18 cellular contexts compared by ENCODE assay signal in the genomic region with DNA sequence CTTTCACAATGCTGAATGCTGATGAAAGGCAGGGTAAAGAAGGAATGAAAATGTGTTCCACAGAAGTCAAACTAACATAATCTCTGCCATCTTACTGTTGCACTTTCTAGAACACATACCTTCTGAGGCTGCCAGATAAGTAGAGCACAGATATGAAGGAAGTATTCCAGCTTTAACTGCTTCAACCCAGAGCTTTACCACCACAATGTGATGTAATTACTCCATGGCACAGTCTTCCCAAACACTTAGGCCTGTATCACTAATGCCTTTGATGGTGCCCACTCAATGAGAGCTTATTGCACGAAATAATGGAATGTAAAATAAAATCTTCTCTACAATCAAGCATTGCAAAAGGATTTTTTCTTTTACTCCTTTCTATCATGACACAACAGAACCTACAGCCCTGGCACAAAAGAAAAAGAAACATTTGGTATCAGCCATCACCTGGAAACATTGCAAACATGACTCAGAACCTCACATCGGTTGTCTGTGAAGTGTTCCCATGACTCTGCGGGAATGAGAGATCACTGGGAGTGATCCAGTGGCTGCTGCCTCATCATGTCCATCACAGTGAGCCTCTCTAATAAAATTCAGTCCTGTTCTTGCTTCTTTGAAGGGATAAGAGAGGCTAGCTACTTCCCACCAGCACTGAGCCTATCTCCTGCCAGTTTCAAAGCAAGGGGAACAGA.
A peak's percentile ranks its signal among the peaks of the same experiment; 100 is the strongest.
DNase-seq lines count a peak whose midpoint lies in the region; ATAC-seq and TF ChIP-seq lines count a peak whose summit lies in the region.
"Had no signal": no experiment of that assay in that cellular context is flagged by ENCODE, and none has a peak within 500 bp of the region (broad histone marks: within the 10 kb centered on the region; RNA-seq: fewer than 3 reads in every experiment).

No MANE protein-coding gene starts in this region.

- no peaks in the 10 kb centered on the region for H3K79me2 ChIP-seq in neural progenitor cell (ENCODE audit: low read depth)

- no peak overlapping the region for H3K27ac ChIP-seq in neural progenitor cell

- TF ChIP-seq CTCF in choroid plexus epithelial cell (conservative IDR thresholded peaks at IDR 0.05; ENCODE audit: low read depth, low read length), result no peak
- TF ChIP-seq CTCF in neural progenitor cell (IDR thresholded peaks at IDR 0.05), result no peak

- H2AFZ ChIP-seq in neural progenitor cell (replicated peaks), result no peak overlapping the region

- no peaks in the 10 kb centered on the region for H3K9me3 Mint-ChIP-seq in activated CD8-positive, alpha-beta memory T cell treated with anti-CD3 and anti-CD28 coated beads, Interleukin-2, amount 10 ng/mL, durations not matched to agents 7 days and 5 days (ENCODE audit: low read depth)
- H3K9me3 Mint-ChIP-seq in neural progenitor cell, result no peaks in the 10 kb centered on the region
- H3K9me3 Mint-ChIP-seq: mesothelial cell of epicardium had no signal

- no peaks in the 10 kb centered on the region for H4K20me1 ChIP-seq in neural progenitor cell (ENCODE audit: low read depth)

- no peaks in the 10 kb centered on the region for H3K36me3 ChIP-seq in neural progenitor cell

- no peaks in the 10 kb centered on the region for H3K27me3 ChIP-seq in neural progenitor cell

- H3K4me1 ChIP-seq in neural progenitor cell, result peaks cover 14% of the 10 kb centered on the region
- H3K4me1 ChIP-seq: Caco-2 had no signal

- H3F3A ChIP-seq in neural progenitor cell (ENCODE audit: low read depth), result no peaks in the 10 kb centered on the region

- H3K4me2 ChIP-seq in neural progenitor cell, result no peak overlapping the region
- H3K4me2 ChIP-seq: SK-N-SH had no signal

- no peaks in the 10 kb centered on the region for H3K36me3 Mint-ChIP-seq in activated CD8-positive, alpha-beta memory T cell treated with anti-CD3 and anti-CD28 coated beads, Interleukin-2, amount 10 ng/mL, durations not matched to agents 7 days and 5 days
- H3K36me3 Mint-ChIP-seq in neural progenitor cell, result no peaks in the 10 kb centered on the region
- H3K36me3 Mint-ChIP-seq: mesothelial cell of epicardium had no signal

- CTCF ChIA-PET in activated CD8-positive, alpha-beta memory T cell treated with anti-CD3 and anti-CD28 coated beads, Interleukin-2, amount 10 ng/mL, durations not matched to agents 7 days and 5 days (lab: Charles Lee), result no interaction called here

- ATAC-seq in HG03469 (IDR thresholded peaks at IDR 0.05; ENCODE audit: unreplicated experiment), result no peak
- no peak for ATAC-seq in activated CD8-positive, alpha-beta memory T cell treated with anti-CD3 and anti-CD28 coated beads, Interleukin-2, amount 10 ng/mL, durations not matched to agents 7 days and 5 days

- H3K4me1 Mint-ChIP-seq in activated CD8-positive, alpha-beta memory T cell treated with anti-CD3 and anti-CD28 coated beads, Interleukin-2, amount 10 ng/mL, durations not matched to agents 7 days and 5 days, result peaks cover 16% of the 10 kb centered on the region
- H3K4me1 Mint-ChIP-seq in neural progenitor cell, result peaks cover 11% of the 10 kb centered on the region

- H3K27ac Mint-ChIP-seq in activated CD8-positive, alpha-beta memory T cell treated with anti-CD3 and anti-CD28 coated beads, Interleukin-2, amount 10 ng/mL, durations not matched to agents 7 days and 5 days, result no peak overlapping the region
- no peak overlapping the region for H3K27ac Mint-ChIP-seq in neural progenitor cell
- H3K27ac Mint-ChIP-seq: mesothelial cell of epicardium had no signal

- DNase-seq in Daoy (ENCODE audit: low read depth) (peak; percentile 83), NCI-H226 (peak; percentile 85), choroid plexus epithelial cell (ENCODE audit: low read depth) (peak; percentile 60), occipital lobe (lab: John Stamatoyannopoulos, UW) (peak; percentile 5), NCI-H748 (lab: John Stamatoyannopoulos, UW; ENCODE audit: unreplicated experiment) (no peak), neural progenitor cell (ENCODE audit: low spot score) (no peak)
- no peak for DNase-seq in activated CD8-positive, alpha-beta memory T cell treated with anti-CD3 and anti-CD28 coated beads, Interleukin-2, amount 10 ng/mL, durations not matched to agents 7 days and 5 days
- DNase-seq: activated effector memory CD4-positive, alpha-beta T cell treated with anti-CD3 and anti-CD28 coated beads, Interleukin-2, amount 50 U/mL, for 16 hours; Caco-2; effector memory CD4-positive, alpha-beta T cell; foreskin melanocyte; Karpas-422; NCI-H146; NCI-H345; SK-N-SH; stimulated activated naive CD4-positive, alpha-beta T cell had no signal

- H3K27me3 Mint-ChIP-seq in activated CD8-positive, alpha-beta memory T cell treated with anti-CD3 and anti-CD28 coated beads, Interleukin-2, amount 10 ng/mL, durations not matched to agents 7 days and 5 days, result no peaks in the 10 kb centered on the region
- peaks cover 3% of the 10 kb centered on the region for H3K27me3 Mint-ChIP-seq in neural progenitor cell (ENCODE audit: insufficient read depth, low read depth)

- H3K4me3 Mint-ChIP-seq in activated CD8-positive, alpha-beta memory T cell treated with anti-CD3 and anti-CD28 coated beads, Interleukin-2, amount 10 ng/mL, durations not matched to agents 7 days and 5 days, result no peak overlapping the region
- H3K4me3 Mint-ChIP-seq in neural progenitor cell, result no peak overlapping the region
- H3K4me3 Mint-ChIP-seq: mesothelial cell of epicardium had no signal

- no peak overlapping the region for H3K9ac ChIP-seq in neural progenitor cell
- H3K9ac ChIP-seq: SK-N-SH had no signal

- H3K4me3 ChIP-seq in choroid plexus epithelial cell (ENCODE audit: low read depth, low read length) (no peak overlapping the region), neural progenitor cell (no peak overlapping the region)

- H3K9me3 ChIP-seq in neural progenitor cell (ENCODE audit: low read depth), result no peaks in the 10 kb centered on the region
- H3K9me3 ChIP-seq: Caco-2, SK-N-SH had no signal

Comparison
In these comparisons a context has a peak if more than half of its experiments do, and no peak if none do; other contexts are left out.
1. DNase-seq: peak in Daoy (single experiment), NCI-H226 (single experiment), choroid plexus epithelial cell (single experiment) and occipital lobe (single experiment); none in NCI-H748 (single experiment), activated CD8-positive, alpha-beta memory T cell treated with anti-CD3 and anti-CD28 coated beads, Interleukin-2, amount 10 ng/mL, durations not matched to agents 7 days and 5 days (single experiment) and neural progenitor cell (single experiment).